8 cellular contexts compared by ENCODE assay signal in the genomic region with DNA sequence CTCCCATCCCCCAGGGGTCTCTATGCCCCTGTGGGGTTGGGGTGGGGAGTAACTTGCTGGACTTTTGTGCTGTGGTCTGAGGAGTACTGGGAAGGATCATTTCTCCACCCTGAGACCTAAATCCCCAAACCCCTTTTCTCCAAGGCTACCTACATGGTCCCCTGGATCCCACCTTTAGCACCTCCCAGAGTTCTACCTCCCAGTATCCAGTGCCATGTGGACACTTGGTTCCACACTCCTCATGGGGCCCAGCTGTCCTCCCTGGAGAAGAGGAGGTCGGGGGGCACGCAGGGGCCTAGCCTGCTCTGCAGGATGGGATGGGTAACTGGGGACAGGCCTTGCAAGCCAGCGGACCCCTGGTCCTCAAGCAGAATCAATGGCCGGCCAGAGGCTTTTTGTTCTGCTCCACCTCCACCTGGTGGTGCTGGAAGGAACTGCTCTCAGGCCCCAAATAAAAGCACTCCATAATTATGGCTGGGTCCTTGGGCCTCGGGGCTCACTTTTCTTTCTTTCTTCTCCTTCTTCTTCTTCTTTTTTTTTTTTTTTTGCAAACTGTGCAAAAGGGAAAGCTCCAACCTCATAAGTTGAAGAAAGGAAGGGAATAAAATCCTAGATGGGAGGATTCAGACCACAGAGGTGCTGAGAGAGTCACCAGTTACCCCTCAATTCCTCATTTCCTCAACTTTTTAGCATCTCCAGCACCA.
DNase-seq lines count a peak whose midpoint lies in the region; ATAC-seq and TF ChIP-seq lines count a peak whose summit lies in the region.

No MANE protein-coding gene starts in this region.

- H3K27ac ChIP-seq in CD8-positive, alpha-beta memory T cell (ENCODE audit: low read depth, low read length) = no peak overlapping the region
- H3K27ac ChIP-seq in endodermal cell (ENCODE audit: low read depth, low read length) = no peak overlapping the region

- no peaks in the 10 kb centered on the region for H3K36me3 ChIP-seq in CD8-positive, alpha-beta memory T cell (ENCODE audit: insufficient read depth, low read length)
- H3K36me3 ChIP-seq in endodermal cell (ENCODE audit: control insufficient read depth, insufficient read depth, low read length) = no peaks in the 10 kb centered on the region

- H3K4me1 Mint-ChIP-seq in CD8-positive, alpha-beta memory T cell = no peaks in the 10 kb centered on the region
- H3K4me1 Mint-ChIP-seq in endodermal cell = no peaks in the 10 kb centered on the region

- no peaks in the 10 kb centered on the region for H3K9me3 Mint-ChIP-seq in CD8-positive, alpha-beta memory T cell
- H3K9me3 Mint-ChIP-seq in endodermal cell = no peaks in the 10 kb centered on the region

- H3K27me3 ChIP-seq in CD8-positive, alpha-beta memory T cell (ENCODE audit: insufficient read depth, low read length, poor library complexity, severe bottlenecking) = no peaks in the 10 kb centered on the region
- no peaks in the 10 kb centered on the region for H3K27me3 ChIP-seq in endodermal cell (ENCODE audit: control insufficient read depth, insufficient read depth, low read length, poor library complexity, severe bottlenecking)

- TF ChIP-seq CTCF in endodermal cell (conservative IDR thresholded peaks at IDR 0.05) = peak; percentile 90

- POLR2A ChIA-PET in CD8-positive, alpha-beta memory T cell (lab: Charles Lee) = no interaction called here

- H3K27ac Mint-ChIP-seq in CD8-positive, alpha-beta memory T cell = no peak overlapping the region
- H3K27ac Mint-ChIP-seq in endodermal cell = no peak overlapping the region

- peak; percentile 22 to 67 (median 44) for DNase-seq in CD8-positive, alpha-beta memory T cell
- DNase-seq in NCI-H2227 treated with DMSO at 0.1 percent for 48 hours (lab: John Stamatoyannopoulos, UW) (peak; percentile 3), endodermal cell (peak; percentile 92), midbrain (lab: John Stamatoyannopoulos, UW) (peak; percentile 73)
- DNase-seq in activated CD8-positive, alpha-beta memory T cell treated with anti-CD3 and anti-CD28 coated beads for 4 hours (ENCODE audit: low read depth in 2 of 2) = peak; percentile 15 to 33
- peak; percentile 21 to 28 for DNase-seq in stimulated activated CD8-positive, alpha-beta memory T cell treated with anti-CD3 and anti-CD28 coated beads, Interleukin-4, amount 100 ng/mL, for 1 hour (ENCODE audit: low read depth in 2 of 2, low spot score in 1 of 2)

- 29 to 38% methylated on average over 2 to 5 of the region's 5 CpGs for WGBS in endodermal cell (ENCODE audit: insufficient coverage in 1 of 2, insufficient read length in 1 of 2), 2 experiments

- peak; percentile 56 for ATAC-seq in GM21529 (IDR thresholded peaks at IDR 0.05; ENCODE audit: unreplicated experiment)
- ATAC-seq in GM18868 (IDR thresholded peaks at IDR 0.05; ENCODE audit: unreplicated experiment) = no peak

- CTCF ChIA-PET in CD8-positive, alpha-beta memory T cell (lab: Charles Lee) = interaction anchor here (0.7 to 8.7 kb wide), 11 partner anchors 8 to 125 kb away, joined by 3 to 79 read pairs (median 5); no protein-coding TSS in a partner anchor

- no peaks in the 10 kb centered on the region for H3K36me3 Mint-ChIP-seq in CD8-positive, alpha-beta memory T cell
- H3K36me3 Mint-ChIP-seq in endodermal cell (ENCODE audit: low read depth) = no peaks in the 10 kb centered on the region

- peaks cover 12 to 36% of the 10 kb centered on the region in 2 donors for H3K27me3 Mint-ChIP-seq in CD8-positive, alpha-beta memory T cell
- H3K27me3 Mint-ChIP-seq in endodermal cell (ENCODE audit: insufficient read depth) = peaks cover 46% of the 10 kb centered on the region

- no peaks in the 10 kb centered on the region for H3K9me3 ChIP-seq in CD8-positive, alpha-beta memory T cell (ENCODE audit: low read length)
- H3K9me3 ChIP-seq in endodermal cell (ENCODE audit: control insufficient read depth, low read length) = no peaks in the 10 kb centered on the region

- no peaks in the 10 kb centered on the region for H3K4me1 ChIP-seq in CD8-positive, alpha-beta memory T cell (ENCODE audit: insufficient read depth, low read length)
- H3K4me1 ChIP-seq in endodermal cell (ENCODE audit: control insufficient read depth, insufficient read depth, low read length) = no peaks in the 10 kb centered on the region

- no peak overlapping the region for H3K9ac ChIP-seq in endodermal cell (ENCODE audit: extremely low read depth, low read length, poor library complexity, severe bottlenecking)

- no peak overlapping the region for H3K4me3 Mint-ChIP-seq in CD8-positive, alpha-beta memory T cell
- no peak overlapping the region for H3K4me3 Mint-ChIP-seq in endodermal cell

- no peak overlapping the region for H3K4me3 ChIP-seq in CD8-positive, alpha-beta memory T cell (ENCODE audit: low read length)
- H3K4me3 ChIP-seq in endodermal cell (ENCODE audit: low read length) = no peak overlapping the region

Comparison
In these comparisons a context has a peak if more than half of its experiments do, and no peak if none do; other contexts are left out.
1. DNase-seq: peak in every context shown above with its lines; median percentile 92 in endodermal cell; 73 in midbrain; 44 in CD8-positive, alpha-beta memory T cell; 24 in stimulated activated CD8-positive, alpha-beta memory T cell treated with anti-CD3 and anti-CD28 coated beads, Interleukin-4, amount 100 ng/mL, for 1 hour; 24 in activated CD8-positive, alpha-beta memory T cell treated with anti-CD3 and anti-CD28 coated beads for 4 hours; 3 in NCI-H2227 treated with DMSO at 0.1 percent for 48 hours.